Comparison of ENCODE assay signal across 9 cellular contexts in genomic region chr5:138632900-138633489, GRCh38. TPM values are rescaled to one million over a fixed set of nuclear protein-coding genes. Genes with fewer than 3 reads are reported as not detected.
A peak's percentile ranks its signal among the peaks of the same experiment; 100 is the strongest.
DNase-seq lines count a peak whose midpoint lies in the region; ATAC-seq and TF ChIP-seq lines count a peak whose summit lies in the region.
"Had no signal": no experiment of that assay in that cellular context is flagged by ENCODE, and none has a peak within 500 bp of the region (broad histone marks: within the 10 kb centered on the region; RNA-seq: fewer than 3 reads in every experiment).

No MANE protein-coding gene starts in this region.

- H3K9ac ChIP-seq in endodermal cell (ENCODE audit: extremely low read depth, low read length, poor library complexity, severe bottlenecking), result no peak overlapping the region

- BruUV-seq in PC-9 (replicated peaks; lab: Mats Ljungman, UMichigan), result no TSS peak

- no peaks in the 10 kb centered on the region for H3K27me3 ChIP-seq in PC-9 (ENCODE audit: insufficient read depth, low read depth)
- no peaks in the 10 kb centered on the region for H3K27me3 ChIP-seq in endodermal cell (ENCODE audit: control insufficient read depth, insufficient read depth, low read length, poor library complexity, severe bottlenecking)
- no peaks in the 10 kb centered on the region for H3K27me3 ChIP-seq in uterus

- no peak overlapping the region for H3K4me3 Mint-ChIP-seq in endodermal cell

- H3K27ac Mint-ChIP-seq in endodermal cell, result no peak overlapping the region

- no peaks in the 10 kb centered on the region for H3K9me2 ChIP-seq in PC-9 (ENCODE audit: insufficient read depth)

- 0 out of 2 replicates have a peak, but pooled peaks cover 3% of the 10 kb centered on the region for H3F3A ChIP-seq in PC-9 (ENCODE audit: insufficient read depth, low read depth)

- TF ChIP-seq CTCF in GM12864 (IDR thresholded peaks at IDR 0.05; ENCODE audit: low read depth, low read length, missing control alignments) (peak; percentile 63), PC-9 (conservative IDR thresholded peaks at IDR 0.05) (peak; percentile 50; the same call in 1 of the 2 replicates), endodermal cell (conservative IDR thresholded peaks at IDR 0.05) (peak; percentile 85), uterus (IDR thresholded peaks at IDR 0.05) (peak in 2 of 4 experiments; percentile 13 to 35)

- H4K20me1 ChIP-seq in PC-9 (ENCODE audit: insufficient read depth), result no peaks in the 10 kb centered on the region

- H3K27ac ChIP-seq in PC-9, result no peak overlapping the region
- no peak overlapping the region for H3K27ac ChIP-seq in endodermal cell (ENCODE audit: low read depth, low read length)
- H3K27ac ChIP-seq in uterus, result no peak overlapping the region
- H3K27ac ChIP-seq: epithelial cell of prostate had no signal

- H3K4me1 ChIP-seq in PC-9 (replicated peaks; ENCODE audit: insufficient read depth), result no peaks in the 10 kb centered on the region
- H3K4me1 ChIP-seq in endodermal cell (ENCODE audit: control insufficient read depth, insufficient read depth, low read length), result no peaks in the 10 kb centered on the region
- H3K4me1 ChIP-seq in uterus, result no peaks in the 10 kb centered on the region

- no peak for ATAC-seq in HG03460 (IDR thresholded peaks at IDR 0.05; ENCODE audit: unreplicated experiment)

- H3K36me3 ChIP-seq in PC-9 (ENCODE audit: low read depth) (no peaks in the 10 kb centered on the region), endodermal cell (ENCODE audit: control insufficient read depth, insufficient read depth, low read length) (no peaks in the 10 kb centered on the region), uterus (no peaks in the 10 kb centered on the region)

- peaks cover 6% of the 10 kb centered on the region for H3K27me3 Mint-ChIP-seq in endodermal cell (ENCODE audit: insufficient read depth)

- POLR2A ChIA-PET in PC-9 (lab: Charles Lee; ENCODE audit: unreplicated experiment), result interaction anchor here (0.7 kb wide), 1 partner anchor 14 kb away, joined by 4 read pairs; no protein-coding TSS in a partner anchor

- DNase-seq in A172 (ENCODE audit: low spot score), result peak; percentile 65
- no peak for DNase-seq in GM12864 (ENCODE audit: low read depth)
- peak; percentile 53 to 60 for DNase-seq in PC-9
- peak; percentile 94 for DNase-seq in endodermal cell
- peak; percentile 88 for DNase-seq in medulla oblongata (ENCODE audit: extremely low spot score)
- peak; percentile 51 to 60 for DNase-seq in uterus
- DNase-seq in NCI-H345 treated with DMSO at 0.1 percent for 48 hours (lab: John Stamatoyannopoulos, UW; ENCODE audit: unreplicated experiment), result no peak

- no peaks in the 10 kb centered on the region for H3K9me3 ChIP-seq in PC-9 (ENCODE audit: insufficient read depth, low read depth)
- no peaks in the 10 kb centered on the region for H3K9me3 ChIP-seq in endodermal cell (ENCODE audit: control insufficient read depth, low read length)
- H3K9me3 ChIP-seq in uterus, result no peaks in the 10 kb centered on the region

- 53% methylated on average over 6 to 17 of the region's 17 CpGs for WGBS in endodermal cell (ENCODE audit: insufficient coverage in 1 of 2, insufficient read length in 1 of 2), 2 experiments

- intact Hi-C loops in PC-9 (cut with micrococcal nuclease; ENCODE audit: unreplicated experiment) (no loop called here), uterus (cut with DNase I; ENCODE audit: low total_unique reads) (no loop called here)

- H2AFZ ChIP-seq in PC-9, result no peak overlapping the region

- no peaks in the 10 kb centered on the region for H3K79me2 ChIP-seq in PC-9 (ENCODE audit: low read depth)

- peaks cover 5% of the 10 kb centered on the region for H3K4me1 Mint-ChIP-seq in endodermal cell

- CTCF ChIA-PET in PC-9 (lab: Charles Lee), result interaction anchor here (0.7 kb wide), 1 partner anchor 974 kb away, joined by 4 read pairs; no protein-coding TSS in a partner anchor

- H3K9me3 Mint-ChIP-seq in endodermal cell, result no peaks in the 10 kb centered on the region

- no peak for TF ChIP-seq POLR2A in uterus (IDR thresholded peaks at IDR 0.05)

- no peaks in the 10 kb centered on the region for H3K36me3 Mint-ChIP-seq in endodermal cell (ENCODE audit: low read depth)

- H3K4me2 ChIP-seq in PC-9, result no peak overlapping the region

- H3K4me3 ChIP-seq in GM12864 (ENCODE audit: low read depth, low read length), result no peak overlapping the region
- no peak overlapping the region for H3K4me3 ChIP-seq in PC-9
- no peak overlapping the region for H3K4me3 ChIP-seq in endodermal cell (ENCODE audit: low read length)
- H3K4me3 ChIP-seq in uterus, result no peak overlapping the region

RNA-seq across cellular contexts. Expression of gene HSPA9, which starts 57.8 kb away (rescaled TPM):
- 605 and 654 TPM in 2 replicates for total RNA-seq in A172 (2014; rRNA removed; shearing (Covaris generic))
- 252 and 256 TPM in 2 replicates for total RNA-seq in PC-9 (2021)
- total RNA-seq in endodermal cell, result 100 to 1,000 TPM; 201 to 212 TPM
- polyA plus RNA-seq in endodermal cell (2013, experiment 1 of 2), result 141 TPM
- 120 TPM for polyA plus RNA-seq in endodermal cell (2013, experiment 2 of 2)
- 100 to 1,000 TPM; 128 to 254 (median 154) TPM for total RNA-seq in uterus

Comparison
In these comparisons a context has a peak if more than half of its experiments do, and no peak if none do; other contexts are left out.
1. DNase-seq: peak in A172 (single experiment), PC-9 (2 of 2), endodermal cell (single experiment), medulla oblongata (single experiment) and uterus (2 of 2); none in GM12864 (single experiment) and NCI-H345 treated with DMSO at 0.1 percent for 48 hours (single experiment).